8 cellular contexts compared by ENCODE assay signal in genomic region chr6:28400122-28400451, GRCh38. TPM values are rescaled to one million over a fixed set of nuclear protein-coding genes. Genes with fewer than 3 reads are reported as not detected.
DNase-seq lines count a peak whose midpoint lies in the region; ATAC-seq and TF ChIP-seq lines count a peak whose summit lies in the region.

No MANE protein-coding gene starts in this region.

- H3K4me2 ChIP-seq in mesenchymal stem cell (ENCODE audit: low read length, poor library complexity, severe bottlenecking), result peak overlapping the region; percentile 73

- intact Hi-C loops in breast epithelium (cut with DNase I; ENCODE audit: low total_unique reads), result no loop called here
- intact Hi-C loops in transverse colon (cut with DNase I; ENCODE audit: low total_unique reads), result no loop called here

- H3K9ac ChIP-seq in mesenchymal stem cell (ENCODE audit: low read length), result peak overlapping the region; percentile 94

- peaks cover 4% of the 10 kb centered on the region for H3K9me3 Mint-ChIP-seq in activated naive CD4-positive, alpha-beta T cell treated with anti-CD3 and anti-CD28 coated beads, Interleukin-2, amount 10 ng/mL, durations not matched to agents 7 days and 5 days

- peak overlapping the region; percentile 77 to 80 for H3K18ac ChIP-seq in mesenchymal stem cell (ENCODE audit: low read depth in 1 of 2, low read length in 2 of 2)

- peak overlapping the region in 1 of 2 experiments; percentile 78 for H3K4ac ChIP-seq in mesenchymal stem cell (ENCODE audit: low read depth in 1 of 2, low read length in 2 of 2)

- TF ChIP-seq POLR2A in breast epithelium (IDR thresholded peaks at IDR 0.05) (no peak), transverse colon (IDR thresholded peaks at IDR 0.05) (no peak)

- no peaks in the 10 kb centered on the region for H3K27me3 ChIP-seq in breast epithelium
- peaks cover 0 to 9% of the 10 kb centered on the region in 2 experiments for H3K27me3 ChIP-seq in mesenchymal stem cell (ENCODE audit: control insufficient read depth in 1 of 2, insufficient read depth in 1 of 2, low read length in 2 of 2)
- H3K27me3 ChIP-seq in transverse colon, result peaks cover 39% of the 10 kb centered on the region

- DNase-seq in activated naive CD4-positive, alpha-beta T cell treated with anti-CD3 and anti-CD28 coated beads, Interleukin-2, amount 10 ng/mL, durations not matched to agents 7 days and 5 days, result no peak
- DNase-seq in activated naive CD4-positive, alpha-beta T cell treated with Interleukin-2 at 50 U/mL for 16 hours, result no peak
- DNase-seq in breast epithelium (ENCODE audit: low spot score in 2 of 2), result no peak
- no peak for DNase-seq in mesenchymal stem cell
- DNase-seq in transverse colon, result no peak
- DNase-seq in NCI-H2227 treated with DMSO at 0.1 percent for 48 hours (lab: John Stamatoyannopoulos, UW), result no peak

- no peak overlapping the region for H2AK5ac ChIP-seq in mesenchymal stem cell (ENCODE audit: low read length, severe bottlenecking)

- no peak for TF ChIP-seq EP300 in transverse colon (IDR thresholded peaks at IDR 0.05; ENCODE audit: low read depth)

- H3K14ac ChIP-seq in mesenchymal stem cell (ENCODE audit: low read length in 2 of 2), result no peak overlapping the region

- H3K36me3 ChIP-seq in breast epithelium (no peaks in the 10 kb centered on the region), mesenchymal stem cell (ENCODE audit: control insufficient read depth in 1 of 2, insufficient read depth in 2 of 2, low read depth in 1 of 2, low read length in 2 of 2) (peaks cover 9 to 27% of the 10 kb centered on the region in 2 experiments), transverse colon (peaks cover 0 to 12% (median 0%) of the 10 kb centered on the region in 4 donors)

- H3K27ac Mint-ChIP-seq in activated naive CD4-positive, alpha-beta T cell treated with anti-CD3 and anti-CD28 coated beads, Interleukin-2, amount 10 ng/mL, durations not matched to agents 7 days and 5 days, result peak overlapping the region; percentile 90

- H2BK12ac ChIP-seq in mesenchymal stem cell (ENCODE audit: low read length in 2 of 2), result no peak overlapping the region

- H4K91ac ChIP-seq in mesenchymal stem cell (ENCODE audit: low read length), result no peak overlapping the region

- H2BK120ac ChIP-seq in mesenchymal stem cell (ENCODE audit: low read depth, low read length), result no peak overlapping the region

- peaks cover 42% of the 10 kb centered on the region for H3K36me3 Mint-ChIP-seq in activated naive CD4-positive, alpha-beta T cell treated with anti-CD3 and anti-CD28 coated beads, Interleukin-2, amount 10 ng/mL, durations not matched to agents 7 days and 5 days

- H3K4me3 Mint-ChIP-seq in activated naive CD4-positive, alpha-beta T cell treated with anti-CD3 and anti-CD28 coated beads, Interleukin-2, amount 10 ng/mL, durations not matched to agents 7 days and 5 days, result peak overlapping the region; percentile 87

- in situ Hi-C loops in transverse colon (cut with MboI; ENCODE audit: low pct_ligation_motif_present in 1 of 4, low pct_unique_long_range_greater_than_20kb in 1 of 4, low sequenced_read_pairs in 3 of 4), result no loop called here

- TF ChIP-seq CTCF in breast epithelium (IDR thresholded peaks at IDR 0.05) (no peak), transverse colon (IDR thresholded peaks at IDR 0.05) (no peak)

- WGBS in mesenchymal stem cell, result 0% methylated on average over 3 of the region's 8 CpGs
- 38 to 41% methylated on average over 5 to 8 of the region's 8 CpGs for WGBS in transverse colon (ENCODE audit: low coverage in 1 of 2), 2 donors

- H2BK5ac ChIP-seq in mesenchymal stem cell (ENCODE audit: low read depth, low read length, poor library complexity, severe bottlenecking), result no peak overlapping the region

- ATAC-seq in HG02642 (IDR thresholded peaks at IDR 0.05; ENCODE audit: poor library complexity, unreplicated experiment) (no peak), HG02571 (IDR thresholded peaks at IDR 0.05; ENCODE audit: unreplicated experiment) (no peak)

- no peak overlapping the region for H2BK15ac ChIP-seq in mesenchymal stem cell (ENCODE audit: low read depth, poor library complexity, severe bottlenecking)

- peak overlapping the region; percentile 69 to 91 (median 89) for H3K4me3 ChIP-seq in breast epithelium
- H3K4me3 ChIP-seq in mesenchymal stem cell (ENCODE audit: insufficient read depth in 1 of 2, low read depth in 1 of 2, low read length in 2 of 2), result peak overlapping the region; percentile 82 to 90
- H3K4me3 ChIP-seq in transverse colon, result peak overlapping the region; percentile 13 to 95 (median 90)

- peak overlapping the region; percentile 97 for H4K8ac ChIP-seq in mesenchymal stem cell (ENCODE audit: low read length)

- H3K9me3 ChIP-seq in breast epithelium, result no peaks in the 10 kb centered on the region
- no peaks in the 10 kb centered on the region for H3K9me3 ChIP-seq in mesenchymal stem cell (ENCODE audit: control insufficient read depth, low read length)
- H3K9me3 ChIP-seq in transverse colon, result no peaks in the 10 kb centered on the region

- H3K79me1 ChIP-seq in mesenchymal stem cell (replicated peaks; ENCODE audit: low read length, poor library complexity, severe bottlenecking), result peaks cover 6% of the 10 kb centered on the region

- H3K23ac ChIP-seq in mesenchymal stem cell (ENCODE audit: low read length in 2 of 2), result no peak overlapping the region

- H3K27ac ChIP-seq in breast epithelium (peak overlapping the region; percentile 10 to 61), mesenchymal stem cell (ENCODE audit: low read length, poor library complexity, severe bottlenecking) (peak overlapping the region; percentile 79), transverse colon (peak overlapping the region; percentile 62 to 81 (median 71))

- CTCF ChIA-PET in activated naive CD4-positive, alpha-beta T cell treated with anti-CD3 and anti-CD28 coated beads, Interleukin-2, amount 10 ng/mL, durations not matched to agents 7 days and 5 days (lab: Charles Lee), result no interaction called here

- H2AFZ ChIP-seq in mesenchymal stem cell (ENCODE audit: low read depth, low read length), result peak overlapping the region; percentile 86

- H3K4me1 Mint-ChIP-seq in activated naive CD4-positive, alpha-beta T cell treated with anti-CD3 and anti-CD28 coated beads, Interleukin-2, amount 10 ng/mL, durations not matched to agents 7 days and 5 days, result peaks cover 52% of the 10 kb centered on the region

- peaks cover 0 to 14% of the 10 kb centered on the region in 2 donors for H3K4me1 ChIP-seq in breast epithelium
- peaks cover 6% of the 10 kb centered on the region for H3K4me1 ChIP-seq in mesenchymal stem cell (ENCODE audit: control insufficient read depth, insufficient read depth, low read depth, low read length)
- H3K4me1 ChIP-seq in transverse colon, result peaks cover 0 to 35% (median 12%) of the 10 kb centered on the region in 4 donors

- peaks cover 17% of the 10 kb centered on the region for H3K27me3 Mint-ChIP-seq in activated naive CD4-positive, alpha-beta T cell treated with anti-CD3 and anti-CD28 coated beads, Interleukin-2, amount 10 ng/mL, durations not matched to agents 7 days and 5 days

RNA-seq across cellular contexts. Expression of gene ZSCAN12, which starts 0.5 kb away (rescaled TPM):
- total RNA-seq in breast epithelium (10 to 100 TPM in 1 of 3 donors, 1 to 10 TPM in 2; 4.2 to 11.6 (median 7.5) TPM), transverse colon (1 to 10 TPM; 1.2 to 6.2 (median 3.5) TPM)
- polyA plus RNA-seq in mesenchymal stem cell (2013, experiment 1 of 2), result 2.5 TPM
- 2.4 TPM for polyA plus RNA-seq in mesenchymal stem cell (2013, experiment 2 of 2)

RNA-seq across cellular contexts. Expression of gene ZSCAN23, which starts 43.2 kb away (rescaled TPM):
- total RNA-seq in breast epithelium (1 to 10 TPM; 1.1 to 6.0 (median 5.6) TPM), transverse colon (10 to 100 TPM in 1 of 4 donors, 1 to 10 TPM in 1, under 1 TPM in 1, not detected in 1; 0.55 to 17.1 (median 2.5) TPM)
- 0.64 TPM for polyA plus RNA-seq in mesenchymal stem cell (2013, experiment 1 of 2)
- polyA plus RNA-seq in mesenchymal stem cell (2013, experiment 2 of 2), result 1.0 TPM

RNA-seq across cellular contexts. Expression of gene ZKSCAN3, which starts 50.3 kb away (rescaled TPM):
- total RNA-seq in breast epithelium (1 to 10 TPM; 3.4 to 6.4 (median 3.6) TPM), transverse colon (1 to 10 TPM; 1.4 to 5.2 (median 4.3) TPM)
- polyA plus RNA-seq in mesenchymal stem cell (2013, experiment 1 of 2), result 2.4 TPM
- polyA plus RNA-seq in mesenchymal stem cell (2013, experiment 2 of 2), result 2.6 TPM
